ENCODE assay signal across 27 cellular contexts in the genomic region with DNA sequence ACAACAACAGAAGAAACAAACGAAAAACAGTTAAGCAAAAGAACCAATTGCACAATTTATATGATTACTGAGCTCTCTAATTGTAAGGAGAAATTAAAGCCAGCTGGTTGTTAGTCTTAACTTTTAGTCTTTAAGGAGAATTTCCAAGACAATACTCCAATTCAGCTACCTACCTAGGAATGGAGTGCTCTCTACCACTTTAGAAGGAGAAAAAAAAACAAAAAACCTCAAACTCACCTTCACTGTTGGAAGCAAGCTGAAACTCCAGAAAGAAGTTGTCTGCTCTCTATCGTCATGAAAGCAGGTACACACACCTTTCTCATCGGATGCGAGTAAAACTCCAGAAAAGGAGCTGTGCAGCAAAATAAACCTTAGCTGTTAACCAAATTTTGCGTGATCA.
"Had no signal": no experiment of that assay in that cellular context is flagged by ENCODE, and none has a peak within 500 bp of the region (broad histone marks: within the 10 kb centered on the region; RNA-seq: fewer than 3 reads in every experiment).

No MANE protein-coding gene starts in this region.

- DNase-seq: activated CD4-positive, alpha-beta memory T cell treated with anti-CD3 and anti-CD28 coated beads, Interleukin-2, amount 10 ng/mL, durations not matched to agents 7 days and 5 days; activated CD4-positive, alpha-beta T cell treated with anti-CD3 and anti-CD28 coated beads for 1 hour; activated CD4-positive, alpha-beta T cell treated with anti-CD3 and anti-CD28 coated beads for 4 hours; activated CD4-positive, alpha-beta T cell treated with anti-CD3 and anti-CD28 coated beads, Interleukin-2, amount 10 ng/mL, durations not matched to agents 7 days and 5 days; activated CD4-positive, alpha-beta T cell treated with anti-CD3 and anti-CD28 coated beads, Interleukin-2, amount 50 U/mL, for 4 hours; activated CD8-positive, alpha-beta memory T cell treated with anti-CD3 and anti-CD28 coated beads, Interleukin-2, amount 50 U/mL, for 48 hours; activated effector memory CD4-positive, alpha-beta T cell treated with Interleukin-2 at 50 U/mL for 16 hours; activated gamma-delta T cell treated with Interleukin-2 at 50 U/mL for 16 hours; activated naive CD4-positive, alpha-beta T cell treated with anti-CD3 and anti-CD28 coated beads, Interleukin-2, amount 50 U/mL, for 16 hours; activated naive CD4-positive, alpha-beta T cell treated with Interleukin-2 at 50 U/mL for 16 hours; activated T-cell treated with anti-CD3 and anti-CD28 coated beads, Interleukin-2, amount 50 U/mL, for 4 hours; adrenal gland; amygdala; aorta; body of pancreas; caudate nucleus; cortex of kidney; dermis blood vessel endothelial cell; effector CD8-positive, alpha-beta T cell; esophagus squamous epithelium; foreskin melanocyte; head of caudate nucleus; T-helper 1 cell; T-helper 17 cell had no signal

- H3K36me3 Mint-ChIP-seq: activated naive CD8-positive, alpha-beta T cell had no signal

- H3K4me3 Mint-ChIP-seq: activated CD4-positive, alpha-beta memory T cell treated with anti-CD3 and anti-CD28 coated beads, Interleukin-2, amount 10 ng/mL, durations not matched to agents 7 days and 5 days; activated CD4-positive, alpha-beta T cell treated with anti-CD3 and anti-CD28 coated beads, Interleukin-2, amount 10 ng/mL, durations not matched to agents 7 days and 5 days; activated naive CD8-positive, alpha-beta T cell; activated T-cell treated with anti-CD3 and anti-CD28 coated beads, Interleukin-2, amount 50 U/mL, for 4 hours; activated T-helper 17 cell treated with anti-CD3 and anti-CD28 coated beads, Interleukin-2, amount 50 U/mL, for 72 hours; T-helper 17 cell had no signal

- H3K4me1 Mint-ChIP-seq: activated CD4-positive, alpha-beta memory T cell treated with anti-CD3 and anti-CD28 coated beads, Interleukin-2, amount 10 ng/mL, durations not matched to agents 7 days and 5 days; activated CD4-positive, alpha-beta T cell treated with anti-CD3 and anti-CD28 coated beads, Interleukin-2, amount 10 ng/mL, durations not matched to agents 7 days and 5 days; activated T-helper 17 cell treated with anti-CD3 and anti-CD28 coated beads, Interleukin-2, amount 50 U/mL, for 72 hours had no signal

- H3K27ac Mint-ChIP-seq: activated CD4-positive, alpha-beta memory T cell treated with anti-CD3 and anti-CD28 coated beads, Interleukin-2, amount 10 ng/mL, durations not matched to agents 7 days and 5 days; activated CD4-positive, alpha-beta T cell treated with anti-CD3 and anti-CD28 coated beads, Interleukin-2, amount 10 ng/mL, durations not matched to agents 7 days and 5 days; activated naive CD8-positive, alpha-beta T cell; activated T-helper 17 cell treated with anti-CD3 and anti-CD28 coated beads, Interleukin-2, amount 50 U/mL, for 72 hours; T-helper 17 cell had no signal

- H3K4me1 ChIP-seq: adrenal gland, body of pancreas, esophagus squamous epithelium had no signal

- H3K36me3 ChIP-seq: adrenal gland, esophagus squamous epithelium had no signal

- H3K27me3 Mint-ChIP-seq: activated CD4-positive, alpha-beta memory T cell treated with anti-CD3 and anti-CD28 coated beads, Interleukin-2, amount 10 ng/mL, durations not matched to agents 7 days and 5 days; activated CD4-positive, alpha-beta T cell treated with anti-CD3 and anti-CD28 coated beads, Interleukin-2, amount 10 ng/mL, durations not matched to agents 7 days and 5 days; activated naive CD8-positive, alpha-beta T cell had no signal

- H3K9me3 Mint-ChIP-seq: activated CD4-positive, alpha-beta T cell treated with anti-CD3 and anti-CD28 coated beads, Interleukin-2, amount 10 ng/mL, durations not matched to agents 7 days and 5 days; activated T-helper 17 cell treated with anti-CD3 and anti-CD28 coated beads, Interleukin-2, amount 50 U/mL, for 72 hours had no signal

- H3K27me3 ChIP-seq: adrenal gland, body of pancreas, esophagus squamous epithelium had no signal

- H3K27ac ChIP-seq: adrenal gland, body of pancreas, epithelial cell of prostate, esophagus squamous epithelium had no signal

- H3K9me3 ChIP-seq: body of pancreas, esophagus squamous epithelium had no signal

- ATAC-seq: activated T-cell treated with anti-CD3 and anti-CD28 coated beads, Interleukin-2, amount 50 U/mL, for 4 hours; activated T-helper 17 cell treated with anti-CD3 and anti-CD28 coated beads, Interleukin-2, amount 50 U/mL, for 72 hours; body of pancreas; T-helper 17 cell had no signal

- H3K4me3 ChIP-seq: adrenal gland, body of pancreas, esophagus squamous epithelium had no signal
